In genomic region chr3:51539291-51539891, GRCh38 we compare ENCODE assay signal across 8 cellular contexts. TPM values are rescaled to one million over a fixed set of nuclear protein-coding genes. Genes with fewer than 3 reads are reported as not detected.
DNase-seq lines count a peak whose midpoint lies in the region; ATAC-seq, FAIRE-seq and TF ChIP-seq lines count a peak whose summit lies in the region.

No MANE protein-coding gene starts in this region.

- no peaks in the 10 kb centered on the region for H3K36me3 ChIP-seq in bronchial epithelial cell (ENCODE audit: control insufficient read depth, insufficient read depth, low read length)
- H3K36me3 ChIP-seq in keratinocyte (ENCODE audit: control insufficient read depth in 2 of 2, extremely low read depth in 1 of 2, insufficient read depth in 2 of 2, low read length in 2 of 2): peaks cover 1 to 12% of the 10 kb centered on the region in 2 experiments

- POLR2A ChIA-PET in T-cell (lab: Charles Lee): interaction anchor here in 1 of 2 donors (0.7 kb wide), 1 partner anchor 27 kb away, joined by 3 read pairs; no protein-coding TSS in a partner anchor

- H3K36me3 Mint-ChIP-seq in T-cell: no peaks in the 10 kb centered on the region

- H3K79me2 ChIP-seq in keratinocyte (ENCODE audit: control insufficient read depth, insufficient read depth, low read length): peaks cover 47% of the 10 kb centered on the region

- peak overlapping the region; percentile 9 for H2AFZ ChIP-seq in keratinocyte (ENCODE audit: control insufficient read depth, low read length)

- FAIRE-seq in bronchial epithelial cell (lab: Jason Lieb, UNC) (peak; percentile 88), keratinocyte (lab: Jason Lieb, UNC) (peak; percentile 65)

- peak overlapping the region; percentile 92 for H3K9ac ChIP-seq in keratinocyte (ENCODE audit: control insufficient read depth, extremely low read depth, insufficient read depth, low read length)

- H3K27ac ChIP-seq in keratinocyte (ENCODE audit: control insufficient read depth, insufficient read depth, low read length): peak overlapping the region; percentile 80

- ATAC-seq in HG02973 (IDR thresholded peaks at IDR 0.05; ENCODE audit: unreplicated experiment) (peak; percentile 31), T-cell (replicated peaks in 1 of 4) (peak in 2 of 4 experiments; percentile 15 to 44), GM19467 (IDR thresholded peaks at IDR 0.05; ENCODE audit: unreplicated experiment) (no peak)

- peak overlapping the region; percentile 64 to 86 for H3K27ac Mint-ChIP-seq in T-cell

- peaks cover 46 to 53% (median 47%) of the 10 kb centered on the region in 3 donors for H3K4me1 Mint-ChIP-seq in T-cell

- H3K9me3 ChIP-seq in keratinocyte (ENCODE audit: control insufficient read depth, low read depth, low read length): no peaks in the 10 kb centered on the region

- no peaks in the 10 kb centered on the region for H3K27me3 Mint-ChIP-seq in T-cell

- H3K27me3 ChIP-seq in bronchial epithelial cell (ENCODE audit: control insufficient read depth, insufficient read depth, low read length) (no peaks in the 10 kb centered on the region), keratinocyte (ENCODE audit: control insufficient read depth, extremely low read depth, insufficient read depth, low read length) (no peaks in the 10 kb centered on the region)

- H3K4me3 Mint-ChIP-seq in T-cell: peak overlapping the region; percentile 82 to 92 (median 83)

- no peaks in the 10 kb centered on the region for H3K9me1 ChIP-seq in keratinocyte (ENCODE audit: control insufficient read depth, extremely low read depth, insufficient read depth, low read length)

- TF ChIP-seq CTCF in bronchial epithelial cell (IDR thresholded peaks at IDR 0.05; ENCODE audit: insufficient read depth, low read length, severe bottlenecking): no peak
- TF ChIP-seq CTCF in keratinocyte (optimal IDR thresholded peaks at IDR 0.05 in 1 of 3, IDR thresholded peaks at IDR 0.05 in 1 of 3, conservative IDR thresholded peaks at IDR 0.05 in 1 of 3; ENCODE audit: extremely low read depth in 1 of 3, insufficient read depth in 2 of 3, low read length in 3 of 3): no peak

- dilution Hi-C loops in keratinocyte (cut with MboI; ENCODE audit: extremely low pct_ligation_motif_present, low sequenced_read_pairs): no loop called here

- no peaks in the 10 kb centered on the region for H3K9me3 Mint-ChIP-seq in T-cell

- peaks cover 2% of the 10 kb centered on the region for H4K20me1 ChIP-seq in keratinocyte (ENCODE audit: control insufficient read depth, extremely low read depth, insufficient read depth, low read length)

- H3K4me1 ChIP-seq in keratinocyte (ENCODE audit: control insufficient read depth, extremely low read depth, insufficient read depth, low read length): peaks cover 15% of the 10 kb centered on the region

- CTCF ChIA-PET in T-cell (lab: Charles Lee): interaction anchor here in 1 of 2 donors (1.1 to 2.5 kb wide), 4 partner anchors 37 to 154 kb away, joined by 3 to 10 read pairs (median 6); partner anchors contain the start of genes DCAF1 and MANF

- H3K4me3 ChIP-seq in bronchial epithelial cell (ENCODE audit: low read depth, low read length) (peak overlapping the region; percentile 51), keratinocyte (ENCODE audit: control insufficient read depth in 2 of 3, extremely low read depth in 1 of 3, insufficient read depth in 2 of 3, low read depth in 1 of 3, low read length in 3 of 3) (peak overlapping the region; percentile 63 to 80 (median 73))

- peak overlapping the region; percentile 89 for H3K4me2 ChIP-seq in keratinocyte (ENCODE audit: control insufficient read depth, extremely low read depth, insufficient read depth, low read depth, low read length)

- DNase-seq in GM04503 (ENCODE audit: low read depth) (peak; percentile 33), T-cell (peak in 24 of 34 experiments; percentile 1 to 21 (median 6)), bronchial epithelial cell (ENCODE audit: low read depth) (peak; percentile 74), keratinocyte (ENCODE audit: low read depth, low spot score) (no peak), NCI-H1092 treated with DMSO at 0.1 percent for 48 hours (lab: John Stamatoyannopoulos, UW) (no peak)
- peak; percentile 69 for DNase-seq in stimulated activated CD4-positive, alpha-beta T cell treated with anti-CD3 and anti-CD28 coated beads, Interleukin-15, amount 100 ng/mL, for 24 hours

RNA-seq across cellular contexts. Expression of gene RAD54L2, which starts 0.9 kb away (rescaled TPM):
- total RNA-seq in T-cell (10 to 100 TPM; 35.9 to 42.8 (median 39.7) TPM), bronchial epithelial cell (14.2 and 19.8 TPM in 2 replicates)
- polyA plus RNA-seq in keratinocyte: 3.5 to 6.7 TPM (median 4.2 TPM) in 3 replicates
- 5.2 TPM for polyA plus RNA-seq in keratinocyte (2011; ENCODE audit: low read depth)
- 3.5 and 3.7 TPM in 2 replicates for polyA plus RNA-seq in keratinocyte (2011; cell fraction: cytosol; rRNA removed)
- 14.5 and 15.6 TPM in 2 replicates for polyA plus RNA-seq in keratinocyte (2011; cell fraction: nucleus; rRNA removed)
- polyA plus RNA-seq in keratinocyte (2012; ENCODE audit: low replicate concordance): 6.2 and 6.6 TPM in 2 replicates
- 23.0 to 31.7 TPM (median 27.0 TPM) in 3 replicates for polyA minus RNA-seq in keratinocyte
- 9.2 TPM for polyA minus RNA-seq in keratinocyte (2011; cell fraction: cytosol; rRNA and poly(A)+ RNA removed)
- polyA minus RNA-seq in keratinocyte (2011; cell fraction: nucleus; rRNA and poly(A)+ RNA removed): 18.7 and 35.4 TPM in 2 replicates

RNA-seq across cellular contexts. Expression of gene DCAF1, which starts 39.6 kb away (rescaled TPM):
- total RNA-seq in T-cell (10 to 100 TPM; 25.4 to 36.7 (median 34.6) TPM), bronchial epithelial cell (14.2 and 14.3 TPM in 2 replicates)
- polyA plus RNA-seq in keratinocyte: 9.0 to 11.4 TPM (median 10.2 TPM) in 3 replicates
- 12.9 TPM for polyA plus RNA-seq in keratinocyte (2011; ENCODE audit: low read depth)
- polyA plus RNA-seq in keratinocyte (2011; cell fraction: cytosol; rRNA removed): 6.3 and 8.9 TPM in 2 replicates
- 24.6 and 25.5 TPM in 2 replicates for polyA plus RNA-seq in keratinocyte (2011; cell fraction: nucleus; rRNA removed)
- 10.0 and 12.9 TPM in 2 replicates for polyA plus RNA-seq in keratinocyte (2012; ENCODE audit: low replicate concordance)
- polyA minus RNA-seq in keratinocyte: 18.0 to 29.3 TPM (median 28.0 TPM) in 3 replicates
- polyA minus RNA-seq in keratinocyte (2011; cell fraction: cytosol; rRNA and poly(A)+ RNA removed): 9.0 TPM
- polyA minus RNA-seq in keratinocyte (2011; cell fraction: nucleus; rRNA and poly(A)+ RNA removed): 17.0 and 30.9 TPM in 2 replicates

Comparison
In these comparisons a context has a peak if more than half of its experiments do, and no peak if none do; other contexts are left out.
1. DNase-seq: peak in GM04503 (single experiment), T-cell (24 of 34), bronchial epithelial cell (single experiment) and stimulated activated CD4-positive, alpha-beta T cell treated with anti-CD3 and anti-CD28 coated beads, Interleukin-15, amount 100 ng/mL, for 24 hours (single experiment); none in keratinocyte (single experiment) and NCI-H1092 treated with DMSO at 0.1 percent for 48 hours (single experiment).